ENCODE assay signal across 1 cellular context in the genomic region with DNA sequence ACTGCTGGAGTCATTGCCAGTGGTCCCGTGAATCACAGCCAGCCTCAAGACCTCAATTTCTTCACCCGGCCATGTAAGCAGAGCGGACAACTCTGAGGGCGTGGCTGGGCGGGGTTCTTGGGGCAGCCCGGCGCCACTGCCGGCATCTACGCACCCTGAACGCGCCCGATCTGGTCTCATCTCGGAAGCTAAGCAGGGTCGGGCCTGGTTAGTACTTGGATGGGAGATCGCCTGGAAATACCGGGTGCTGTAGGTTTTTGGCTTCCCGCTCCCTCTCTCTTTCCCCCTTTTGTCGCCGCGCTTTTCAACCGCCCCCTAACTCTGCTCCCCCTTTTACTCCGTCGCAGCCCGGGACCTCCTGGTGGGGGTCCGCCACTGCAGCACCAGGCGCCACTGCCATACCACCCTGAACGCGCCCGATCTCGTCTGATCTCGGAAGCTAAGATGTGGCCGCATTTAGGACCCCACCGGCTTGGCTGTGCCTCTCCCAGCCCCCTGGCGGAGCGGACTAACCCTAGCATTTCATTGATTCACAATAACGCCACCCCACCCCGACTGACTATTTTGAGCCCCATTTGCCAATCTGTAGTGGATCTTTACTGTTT.
TF ChIP-seq lines count a peak whose summit lies in the region.

No MANE protein-coding gene starts in this region.

TF ChIP-seq in K562, 482 proteins besides CTCF, POLR2A, EP300 and RAD21 (continued from another document and continues in another):
- TF ChIP-seq, protein P1, sequence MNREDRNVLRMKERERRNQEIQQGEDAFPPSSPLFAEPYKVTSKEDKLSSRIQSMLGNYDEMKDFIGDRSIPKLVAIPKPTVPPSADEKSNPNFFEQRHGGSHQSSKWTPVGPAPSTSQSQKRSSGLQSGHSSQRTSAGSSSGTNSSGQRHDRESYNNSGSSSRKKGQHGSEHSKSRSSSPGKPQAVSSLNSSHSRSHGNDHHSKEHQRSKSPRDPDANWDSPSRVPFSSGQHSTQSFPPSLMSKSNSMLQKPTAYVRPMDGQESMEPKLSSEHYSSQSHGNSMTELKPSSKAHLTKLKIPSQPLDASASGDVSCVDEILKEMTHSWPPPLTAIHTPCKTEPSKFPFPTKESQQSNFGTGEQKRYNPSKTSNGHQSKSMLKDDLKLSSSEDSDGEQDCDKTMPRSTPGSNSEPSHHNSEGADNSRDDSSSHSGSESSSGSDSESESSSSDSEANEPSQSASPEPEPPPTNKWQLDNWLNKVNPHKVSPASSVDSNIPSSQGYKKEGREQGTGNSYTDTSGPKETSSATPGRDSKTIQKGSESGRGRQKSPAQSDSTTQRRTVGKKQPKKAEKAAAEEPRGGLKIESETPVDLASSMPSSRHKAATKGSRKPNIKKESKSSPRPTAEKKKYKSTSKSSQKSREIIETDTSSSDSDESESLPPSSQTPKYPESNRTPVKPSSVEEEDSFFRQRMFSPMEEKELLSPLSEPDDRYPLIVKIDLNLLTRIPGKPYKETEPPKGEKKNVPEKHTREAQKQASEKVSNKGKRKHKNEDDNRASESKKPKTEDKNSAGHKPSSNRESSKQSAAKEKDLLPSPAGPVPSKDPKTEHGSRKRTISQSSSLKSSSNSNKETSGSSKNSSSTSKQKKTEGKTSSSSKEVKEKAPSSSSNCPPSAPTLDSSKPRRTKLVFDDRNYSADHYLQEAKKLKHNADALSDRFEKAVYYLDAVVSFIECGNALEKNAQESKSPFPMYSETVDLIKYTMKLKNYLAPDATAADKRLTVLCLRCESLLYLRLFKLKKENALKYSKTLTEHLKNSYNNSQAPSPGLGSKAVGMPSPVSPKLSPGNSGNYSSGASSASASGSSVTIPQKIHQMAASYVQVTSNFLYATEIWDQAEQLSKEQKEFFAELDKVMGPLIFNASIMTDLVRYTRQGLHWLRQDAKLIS (CRISPR knock-in tag; IDR thresholded peaks at IDR 0.05): peak; percentile 48; the same call in 1 of the 2 replicates
- TF ChIP-seq RB1 (IDR thresholded peaks at IDR 0.05; ENCODE audit: low read depth): peak; percentile 93
- TF ChIP-seq ARNT (IDR thresholded peaks at IDR 0.05): peak in 1 of 2 experiments; percentile 88; a peak in 1 of 4 replicates
- TF ChIP-seq HNRNPLL (IDR thresholded peaks at IDR 0.05; ENCODE audit: low read depth, low read length, poor library complexity, severe bottlenecking): peak; percentile 92
- TF ChIP-seq TAL1 (IDR thresholded peaks at IDR 0.05): no peak; the same call in 1 of the 2 replicates
- TF ChIP-seq PHF21A (IDR thresholded peaks at IDR 0.05; ENCODE audit: borderline replicate concordance, low read depth): peak; percentile 85; the same call in 1 of the 2 replicates
- TF ChIP-seq CHCHD3 (CRISPR knock-in tag; IDR thresholded peaks at IDR 0.05): no peak
- TF ChIP-seq ZNF217 (CRISPR knock-in tag; IDR thresholded peaks at IDR 0.05): no peak
- TF ChIP-seq ZNF785 (CRISPR knock-in tag; IDR thresholded peaks at IDR 0.05): no peak
- no peak for TF ChIP-seq HDGF (IDR thresholded peaks at IDR 0.05)
- TF ChIP-seq MEIS2 (IDR thresholded peaks at IDR 0.05; ENCODE audit: partially characterized antibody): no peak
- TF ChIP-seq ZNF707 (CRISPR knock-in tag; conservative IDR thresholded peaks at IDR 0.05): no peak
- TF ChIP-seq ZNF445 (CRISPR knock-in tag; IDR thresholded peaks at IDR 0.05; ENCODE audit: low read depth): no peak
- TF ChIP-seq ZNF184 (CRISPR knock-in tag; IDR thresholded peaks at IDR 0.05): no peak
- peak; percentile 92 for TF ChIP-seq KLF1 (tag; IDR thresholded peaks at IDR 0.05)
- no peak for TF ChIP-seq ELF2 (CRISPR knock-in tag; IDR thresholded peaks at IDR 0.05)
- no peak for TF ChIP-seq CHD4 (IDR thresholded peaks at IDR 0.05; ENCODE audit: insufficient read depth, insufficient replicate concordance, low read depth, low read length, poor library complexity, severe bottlenecking)
- TF ChIP-seq, protein P2, sequence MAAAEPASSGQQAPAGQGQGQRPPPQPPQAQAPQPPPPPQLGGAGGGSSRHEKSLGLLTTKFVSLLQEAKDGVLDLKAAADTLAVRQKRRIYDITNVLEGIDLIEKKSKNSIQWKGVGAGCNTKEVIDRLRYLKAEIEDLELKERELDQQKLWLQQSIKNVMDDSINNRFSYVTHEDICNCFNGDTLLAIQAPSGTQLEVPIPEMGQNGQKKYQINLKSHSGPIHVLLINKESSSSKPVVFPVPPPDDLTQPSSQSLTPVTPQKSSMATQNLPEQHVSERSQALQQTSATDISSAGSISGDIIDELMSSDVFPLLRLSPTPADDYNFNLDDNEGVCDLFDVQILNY (CRISPR knock-in tag; IDR thresholded peaks at IDR 0.05): no peak
- TF ChIP-seq, protein P3, sequence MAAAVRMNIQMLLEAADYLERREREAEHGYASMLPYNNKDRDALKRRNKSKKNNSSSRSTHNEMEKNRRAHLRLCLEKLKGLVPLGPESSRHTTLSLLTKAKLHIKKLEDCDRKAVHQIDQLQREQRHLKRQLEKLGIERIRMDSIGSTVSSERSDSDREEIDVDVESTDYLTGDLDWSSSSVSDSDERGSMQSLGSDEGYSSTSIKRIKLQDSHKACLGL (CRISPR knock-in tag; IDR thresholded peaks at IDR 0.05; ENCODE audit: borderline replicate concordance, poor library complexity, severe bottlenecking): no peak
- peak; percentile 78; the same call in 1 of the 2 replicates for TF ChIP-seq ZZZ3 (IDR thresholded peaks at IDR 0.05)
- TF ChIP-seq ZNF766 (CRISPR knock-in tag; conservative IDR thresholded peaks at IDR 0.05): no peak
- TF ChIP-seq, protein P4, sequence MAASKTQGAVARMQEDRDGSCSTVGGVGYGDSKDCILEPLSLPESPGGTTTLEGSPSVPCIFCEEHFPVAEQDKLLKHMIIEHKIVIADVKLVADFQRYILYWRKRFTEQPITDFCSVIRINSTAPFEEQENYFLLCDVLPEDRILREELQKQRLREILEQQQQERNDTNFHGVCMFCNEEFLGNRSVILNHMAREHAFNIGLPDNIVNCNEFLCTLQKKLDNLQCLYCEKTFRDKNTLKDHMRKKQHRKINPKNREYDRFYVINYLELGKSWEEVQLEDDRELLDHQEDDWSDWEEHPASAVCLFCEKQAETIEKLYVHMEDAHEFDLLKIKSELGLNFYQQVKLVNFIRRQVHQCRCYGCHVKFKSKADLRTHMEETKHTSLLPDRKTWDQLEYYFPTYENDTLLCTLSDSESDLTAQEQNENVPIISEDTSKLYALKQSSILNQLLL (CRISPR knock-in tag; IDR thresholded peaks at IDR 0.05; ENCODE audit: borderline replicate concordance): no peak
- TF ChIP-seq, protein P5, sequence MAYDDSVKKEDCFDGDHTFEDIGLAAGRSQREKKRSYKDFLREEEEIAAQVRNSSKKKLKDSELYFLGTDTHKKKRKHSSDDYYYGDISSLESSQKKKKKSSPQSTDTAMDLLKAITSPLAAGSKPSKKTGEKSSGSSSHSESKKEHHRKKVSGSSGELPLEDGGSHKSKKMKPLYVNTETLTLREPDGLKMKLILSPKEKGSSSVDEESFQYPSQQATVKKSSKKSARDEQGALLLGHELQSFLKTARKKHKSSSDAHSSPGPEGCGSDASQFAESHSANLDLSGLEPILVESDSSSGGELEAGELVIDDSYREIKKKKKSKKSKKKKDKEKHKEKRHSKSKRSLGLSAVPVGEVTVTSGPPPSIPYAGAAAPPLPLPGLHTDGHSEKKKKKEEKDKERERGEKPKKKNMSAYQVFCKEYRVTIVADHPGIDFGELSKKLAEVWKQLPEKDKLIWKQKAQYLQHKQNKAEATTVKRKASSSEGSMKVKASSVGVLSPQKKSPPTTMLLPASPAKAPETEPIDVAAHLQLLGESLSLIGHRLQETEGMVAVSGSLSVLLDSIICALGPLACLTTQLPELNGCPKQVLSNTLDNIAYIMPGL (CRISPR knock-in tag; IDR thresholded peaks at IDR 0.05): no peak; the same call in 1 of the 2 replicates
- TF ChIP-seq, protein P6, sequence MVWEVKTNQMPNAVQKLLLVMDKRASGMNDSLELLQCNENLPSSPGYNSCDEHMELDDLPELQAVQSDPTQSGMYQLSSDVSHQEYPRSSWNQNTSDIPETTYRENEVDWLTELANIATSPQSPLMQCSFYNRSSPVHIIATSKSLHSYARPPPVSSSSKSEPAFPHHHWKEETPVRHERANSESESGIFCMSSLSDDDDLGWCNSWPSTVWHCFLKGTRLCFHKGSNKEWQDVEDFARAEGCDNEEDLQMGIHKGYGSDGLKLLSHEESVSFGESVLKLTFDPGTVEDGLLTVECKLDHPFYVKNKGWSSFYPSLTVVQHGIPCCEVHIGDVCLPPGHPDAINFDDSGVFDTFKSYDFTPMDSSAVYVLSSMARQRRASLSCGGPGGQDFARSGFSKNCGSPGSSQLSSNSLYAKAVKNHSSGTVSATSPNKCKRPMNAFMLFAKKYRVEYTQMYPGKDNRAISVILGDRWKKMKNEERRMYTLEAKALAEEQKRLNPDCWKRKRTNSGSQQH (CRISPR knock-in tag; IDR thresholded peaks at IDR 0.05): 0 out of 2 replicates have a peak, but pooled peaks have one; percentile 28
- no peak for TF ChIP-seq WHSC1 (IDR thresholded peaks at IDR 0.05; ENCODE audit: low read length)
- no peak for TF ChIP-seq ZNF197 (CRISPR knock-in tag; IDR thresholded peaks at IDR 0.05; ENCODE audit: low read depth)
- no peak for TF ChIP-seq CBFA2T2 (conservative IDR thresholded peaks at IDR 0.05)
- TF ChIP-seq DPF2 (IDR thresholded peaks at IDR 0.05): peak; percentile 74
- TF ChIP-seq, protein P7, sequence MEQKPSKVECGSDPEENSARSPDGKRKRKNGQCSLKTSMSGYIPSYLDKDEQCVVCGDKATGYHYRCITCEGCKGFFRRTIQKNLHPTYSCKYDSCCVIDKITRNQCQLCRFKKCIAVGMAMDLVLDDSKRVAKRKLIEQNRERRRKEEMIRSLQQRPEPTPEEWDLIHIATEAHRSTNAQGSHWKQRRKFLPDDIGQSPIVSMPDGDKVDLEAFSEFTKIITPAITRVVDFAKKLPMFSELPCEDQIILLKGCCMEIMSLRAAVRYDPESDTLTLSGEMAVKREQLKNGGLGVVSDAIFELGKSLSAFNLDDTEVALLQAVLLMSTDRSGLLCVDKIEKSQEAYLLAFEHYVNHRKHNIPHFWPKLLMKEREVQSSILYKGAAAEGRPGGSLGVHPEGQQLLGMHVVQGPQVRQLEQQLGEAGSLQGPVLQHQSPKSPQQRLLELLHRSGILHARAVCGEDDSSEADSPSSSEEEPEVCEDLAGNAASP (IDR thresholded peaks at IDR 0.05): no peak
- peak in 1 of 2 experiments; percentile 85; a peak in 1 of 4 replicates for TF ChIP-seq MCM7 (IDR thresholded peaks at IDR 0.05)
- TF ChIP-seq, protein P8, sequence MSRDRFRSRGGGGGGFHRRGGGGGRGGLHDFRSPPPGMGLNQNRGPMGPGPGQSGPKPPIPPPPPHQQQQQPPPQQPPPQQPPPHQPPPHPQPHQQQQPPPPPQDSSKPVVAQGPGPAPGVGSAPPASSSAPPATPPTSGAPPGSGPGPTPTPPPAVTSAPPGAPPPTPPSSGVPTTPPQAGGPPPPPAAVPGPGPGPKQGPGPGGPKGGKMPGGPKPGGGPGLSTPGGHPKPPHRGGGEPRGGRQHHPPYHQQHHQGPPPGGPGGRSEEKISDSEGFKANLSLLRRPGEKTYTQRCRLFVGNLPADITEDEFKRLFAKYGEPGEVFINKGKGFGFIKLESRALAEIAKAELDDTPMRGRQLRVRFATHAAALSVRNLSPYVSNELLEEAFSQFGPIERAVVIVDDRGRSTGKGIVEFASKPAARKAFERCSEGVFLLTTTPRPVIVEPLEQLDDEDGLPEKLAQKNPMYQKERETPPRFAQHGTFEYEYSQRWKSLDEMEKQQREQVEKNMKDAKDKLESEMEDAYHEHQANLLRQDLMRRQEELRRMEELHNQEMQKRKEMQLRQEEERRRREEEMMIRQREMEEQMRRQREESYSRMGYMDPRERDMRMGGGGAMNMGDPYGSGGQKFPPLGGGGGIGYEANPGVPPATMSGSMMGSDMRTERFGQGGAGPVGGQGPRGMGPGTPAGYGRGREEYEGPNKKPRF (IDR thresholded peaks at IDR 0.05; ENCODE audit: low read depth, low read length): no peak
- TF ChIP-seq, protein P9, sequence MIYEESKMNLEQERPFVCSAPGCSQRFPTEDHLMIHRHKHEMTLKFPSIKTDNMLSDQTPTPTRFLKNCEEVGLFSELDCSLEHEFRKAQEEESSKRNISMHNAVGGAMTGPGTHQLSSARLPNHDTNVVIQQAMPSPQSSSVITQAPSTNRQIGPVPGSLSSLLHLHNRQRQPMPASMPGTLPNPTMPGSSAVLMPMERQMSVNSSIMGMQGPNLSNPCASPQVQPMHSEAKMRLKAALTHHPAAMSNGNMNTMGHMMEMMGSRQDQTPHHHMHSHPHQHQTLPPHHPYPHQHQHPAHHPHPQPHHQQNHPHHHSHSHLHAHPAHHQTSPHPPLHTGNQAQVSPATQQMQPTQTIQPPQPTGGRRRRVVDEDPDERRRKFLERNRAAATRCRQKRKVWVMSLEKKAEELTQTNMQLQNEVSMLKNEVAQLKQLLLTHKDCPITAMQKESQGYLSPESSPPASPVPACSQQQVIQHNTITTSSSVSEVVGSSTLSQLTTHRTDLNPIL (CRISPR knock-in tag; IDR thresholded peaks at IDR 0.05): no peak
- TF ChIP-seq, protein P10, sequence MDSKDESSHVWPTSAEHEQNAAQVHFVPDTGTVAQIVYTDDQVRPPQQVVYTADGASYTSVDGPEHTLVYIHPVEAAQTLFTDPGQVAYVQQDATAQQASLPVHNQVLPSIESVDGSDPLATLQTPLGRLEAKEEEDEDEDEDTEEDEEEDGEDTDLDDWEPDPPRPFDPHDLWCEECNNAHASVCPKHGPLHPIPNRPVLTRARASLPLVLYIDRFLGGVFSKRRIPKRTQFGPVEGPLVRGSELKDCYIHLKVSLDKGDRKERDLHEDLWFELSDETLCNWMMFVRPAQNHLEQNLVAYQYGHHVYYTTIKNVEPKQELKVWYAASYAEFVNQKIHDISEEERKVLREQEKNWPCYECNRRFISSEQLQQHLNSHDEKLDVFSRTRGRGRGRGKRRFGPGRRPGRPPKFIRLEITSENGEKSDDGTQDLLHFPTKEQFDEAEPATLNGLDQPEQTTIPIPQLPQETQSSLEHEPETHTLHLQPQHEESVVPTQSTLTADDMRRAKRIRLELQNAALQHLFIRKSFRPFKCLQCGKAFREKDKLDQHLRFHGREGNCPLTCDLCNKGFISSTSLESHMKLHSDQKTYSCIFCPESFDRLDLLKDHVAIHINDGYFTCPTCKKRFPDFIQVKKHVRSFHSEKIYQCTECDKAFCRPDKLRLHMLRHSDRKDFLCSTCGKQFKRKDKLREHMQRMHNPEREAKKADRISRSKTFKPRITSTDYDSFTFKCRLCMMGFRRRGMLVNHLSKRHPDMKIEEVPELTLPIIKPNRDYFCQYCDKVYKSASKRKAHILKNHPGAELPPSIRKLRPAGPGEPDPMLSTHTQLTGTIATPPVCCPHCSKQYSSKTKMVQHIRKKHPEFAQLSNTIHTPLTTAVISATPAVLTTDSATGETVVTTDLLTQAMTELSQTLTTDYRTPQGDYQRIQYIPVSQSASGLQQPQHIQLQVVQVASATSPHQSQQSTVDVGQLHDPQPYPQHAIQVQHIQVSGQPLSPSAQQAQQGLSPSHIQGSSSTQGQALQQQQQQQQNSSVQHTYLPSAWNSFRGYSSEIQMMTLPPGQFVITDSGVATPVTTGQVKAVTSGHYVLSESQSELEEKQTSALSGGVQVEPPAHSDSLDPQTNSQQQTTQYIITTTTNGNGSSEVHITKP (IDR thresholded peaks at IDR 0.05; ENCODE audit: partially characterized antibody): peak; percentile 7
- no peak for TF ChIP-seq FOS (IDR thresholded peaks at IDR 0.05; ENCODE audit: extremely low read depth, insufficient read length)
- no peak for TF ChIP-seq ARHGAP35 (IDR thresholded peaks at IDR 0.05; ENCODE audit: partially characterized antibody)
- TF ChIP-seq, protein P11, sequence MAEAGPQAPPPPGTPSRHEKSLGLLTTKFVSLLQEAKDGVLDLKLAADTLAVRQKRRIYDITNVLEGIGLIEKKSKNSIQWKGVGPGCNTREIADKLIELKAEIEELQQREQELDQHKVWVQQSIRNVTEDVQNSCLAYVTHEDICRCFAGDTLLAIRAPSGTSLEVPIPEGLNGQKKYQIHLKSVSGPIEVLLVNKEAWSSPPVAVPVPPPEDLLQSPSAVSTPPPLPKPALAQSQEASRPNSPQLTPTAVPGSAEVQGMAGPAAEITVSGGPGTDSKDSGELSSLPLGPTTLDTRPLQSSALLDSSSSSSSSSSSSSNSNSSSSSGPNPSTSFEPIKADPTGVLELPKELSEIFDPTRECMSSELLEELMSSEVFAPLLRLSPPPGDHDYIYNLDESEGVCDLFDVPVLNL (CRISPR knock-in tag; IDR thresholded peaks at IDR 0.05; ENCODE audit: low read depth): no peak
